8 cellular contexts compared by ENCODE assay signal in genomic region chr6:166515072-166515810, GRCh38.
DNase-seq lines count a peak whose midpoint lies in the region; ATAC-seq, FAIRE-seq and TF ChIP-seq lines count a peak whose summit lies in the region.

No MANE protein-coding gene starts in this region.

- H3K4me3 ChIP-seq in HFF-Myc (replicated peaks; ENCODE audit: low read depth, low read length) (no peak overlapping the region), keratinocyte (ENCODE audit: control insufficient read depth in 2 of 3, extremely low read depth in 1 of 3, insufficient read depth in 2 of 3, low read depth in 1 of 3, low read length in 3 of 3) (no peak overlapping the region)

- no peak overlapping the region for H3K4me3 Mint-ChIP-seq in stimulated activated naive B cell treated with anti-CD40 and anti-IgM and Interleukin-4, amounts not matched to agents 10 μg/mL and 1 μg/mL and 100 μg/mL, for 72 hours
- no peak overlapping the region for H3K4me3 Mint-ChIP-seq in progenitor cell of endocrine pancreas (ENCODE audit: low read depth)

- H2AFZ ChIP-seq in keratinocyte (ENCODE audit: control insufficient read depth, low read length) = no peak overlapping the region

- H3K27me3 Mint-ChIP-seq in stimulated activated naive B cell treated with anti-CD40 and anti-IgM and Interleukin-4, amounts not matched to agents 10 μg/mL and 1 μg/mL and 100 μg/mL, for 72 hours = no peaks in the 10 kb centered on the region
- H3K27me3 Mint-ChIP-seq in progenitor cell of endocrine pancreas = no peaks in the 10 kb centered on the region

- no peaks in the 10 kb centered on the region for H3K9me3 ChIP-seq in keratinocyte (ENCODE audit: control insufficient read depth, low read depth, low read length)

- H3K36me3 Mint-ChIP-seq in stimulated activated naive B cell treated with anti-CD40 and anti-IgM and Interleukin-4, amounts not matched to agents 10 μg/mL and 1 μg/mL and 100 μg/mL, for 72 hours = peaks cover 26 to 42% of the 10 kb centered on the region in 2 donors
- peaks cover 37% of the 10 kb centered on the region for H3K36me3 Mint-ChIP-seq in progenitor cell of endocrine pancreas (ENCODE audit: insufficient read depth)

- H3K27ac Mint-ChIP-seq in stimulated activated naive B cell treated with anti-CD40 and anti-IgM and Interleukin-4, amounts not matched to agents 10 μg/mL and 1 μg/mL and 100 μg/mL, for 72 hours = no peak overlapping the region
- H3K27ac Mint-ChIP-seq in progenitor cell of endocrine pancreas = no peak overlapping the region

- H3K27me3 ChIP-seq in keratinocyte (ENCODE audit: control insufficient read depth, extremely low read depth, insufficient read depth, low read length) = no peaks in the 10 kb centered on the region

- no peaks in the 10 kb centered on the region for H3K9me3 Mint-ChIP-seq in stimulated activated naive B cell treated with anti-CD40 and anti-IgM and Interleukin-4, amounts not matched to agents 10 μg/mL and 1 μg/mL and 100 μg/mL, for 72 hours
- H3K9me3 Mint-ChIP-seq in progenitor cell of endocrine pancreas (ENCODE audit: low read depth) = peaks cover 3% of the 10 kb centered on the region

- H3K4me2 ChIP-seq in keratinocyte (ENCODE audit: control insufficient read depth, extremely low read depth, insufficient read depth, low read depth, low read length) = no peak overlapping the region

- peak; percentile 57 for TF ChIP-seq CTCF in HFF-Myc (IDR thresholded peaks at IDR 0.05; ENCODE audit: low read depth, low read length, missing control alignments)
- peak; percentile 61 to 71 (median 68) for TF ChIP-seq CTCF in keratinocyte (optimal IDR thresholded peaks at IDR 0.05 in 1 of 3, IDR thresholded peaks at IDR 0.05 in 1 of 3, conservative IDR thresholded peaks at IDR 0.05 in 1 of 3; ENCODE audit: extremely low read depth in 1 of 3, insufficient read depth in 2 of 3, low read length in 3 of 3)
- no peak for TF ChIP-seq CTCF in progenitor cell of endocrine pancreas (IDR thresholded peaks at IDR 0.05; ENCODE audit: unreplicated experiment)

- H3K9ac ChIP-seq in keratinocyte (ENCODE audit: control insufficient read depth, extremely low read depth, insufficient read depth, low read length) = no peak overlapping the region

- dilution Hi-C loops in keratinocyte (cut with MboI; ENCODE audit: extremely low pct_ligation_motif_present, low sequenced_read_pairs) = no loop called here

- H3K4me1 Mint-ChIP-seq in stimulated activated naive B cell treated with anti-CD40 and anti-IgM and Interleukin-4, amounts not matched to agents 10 μg/mL and 1 μg/mL and 100 μg/mL, for 72 hours = peaks cover 16 to 43% of the 10 kb centered on the region in 2 donors
- H3K4me1 Mint-ChIP-seq in progenitor cell of endocrine pancreas (ENCODE audit: low read depth) = no peaks in the 10 kb centered on the region

- peak; percentile 85 for FAIRE-seq in keratinocyte (lab: Jason Lieb, UNC)

- H3K4me1 ChIP-seq in keratinocyte (ENCODE audit: control insufficient read depth, extremely low read depth, insufficient read depth, low read length) = peaks cover 8% of the 10 kb centered on the region

- no peaks in the 10 kb centered on the region for H3K36me3 ChIP-seq in keratinocyte (ENCODE audit: control insufficient read depth in 2 of 2, extremely low read depth in 1 of 2, insufficient read depth in 2 of 2, low read length in 2 of 2)

- no peaks in the 10 kb centered on the region for H3K79me2 ChIP-seq in keratinocyte (ENCODE audit: control insufficient read depth, insufficient read depth, low read length)

- DNase-seq in A172 (ENCODE audit: low spot score) (peak; percentile 92), HFF-Myc (ENCODE audit: extremely low read depth, low read depth) (peak; percentile 59), keratinocyte (ENCODE audit: low read depth, low spot score) (peak; percentile 56), SIG-M5 (lab: John Stamatoyannopoulos, UW) (no peak), progenitor cell of endocrine pancreas (ENCODE audit: low spot score, unreplicated experiment) (no peak), NCI-H187 treated with DMSO at 0.1 percent for 48 hours (lab: John Stamatoyannopoulos, UW) (no peak)
- peak; percentile 59 for DNase-seq in activated CD8-positive, alpha-beta memory T cell treated with anti-CD3 and anti-CD28 coated beads, Interleukin-2, amount 50 U/mL, for 4 hours
- peak; percentile 27 for DNase-seq in stimulated activated naive B cell treated with anti-CD40 and anti-IgM and Interleukin-4, amounts not matched to agents 10 μg/mL and 1 μg/mL and 100 μg/mL, for 72 hours

- peak; percentile 43 to 64 for ATAC-seq in stimulated activated naive B cell treated with anti-CD40 and anti-IgM and Interleukin-4, amounts not matched to agents 10 μg/mL and 1 μg/mL and 100 μg/mL, for 72 hours (replicated peaks)

- no peak overlapping the region for H3K27ac ChIP-seq in keratinocyte (ENCODE audit: control insufficient read depth, insufficient read depth, low read length)

- H4K20me1 ChIP-seq in keratinocyte (ENCODE audit: control insufficient read depth, extremely low read depth, insufficient read depth, low read length) = no peaks in the 10 kb centered on the region

- no peaks in the 10 kb centered on the region for H3K9me1 ChIP-seq in keratinocyte (ENCODE audit: control insufficient read depth, extremely low read depth, insufficient read depth, low read length)

Comparison
In these comparisons a context has a peak if more than half of its experiments do, and no peak if none do; other contexts are left out.
1. DNase-seq: peak in A172 (single experiment), HFF-Myc (single experiment), activated CD8-positive, alpha-beta memory T cell treated with anti-CD3 and anti-CD28 coated beads, Interleukin-2, amount 50 U/mL, for 4 hours (single experiment), keratinocyte (single experiment) and stimulated activated naive B cell treated with anti-CD40 and anti-IgM and Interleukin-4, amounts not matched to agents 10 μg/mL and 1 μg/mL and 100 μg/mL, for 72 hours (single experiment); none in SIG-M5 (single experiment), progenitor cell of endocrine pancreas (single experiment) and NCI-H187 treated with DMSO at 0.1 percent for 48 hours (single experiment).